ENCODE assay signal across 1 cellular context in the genomic region with DNA sequence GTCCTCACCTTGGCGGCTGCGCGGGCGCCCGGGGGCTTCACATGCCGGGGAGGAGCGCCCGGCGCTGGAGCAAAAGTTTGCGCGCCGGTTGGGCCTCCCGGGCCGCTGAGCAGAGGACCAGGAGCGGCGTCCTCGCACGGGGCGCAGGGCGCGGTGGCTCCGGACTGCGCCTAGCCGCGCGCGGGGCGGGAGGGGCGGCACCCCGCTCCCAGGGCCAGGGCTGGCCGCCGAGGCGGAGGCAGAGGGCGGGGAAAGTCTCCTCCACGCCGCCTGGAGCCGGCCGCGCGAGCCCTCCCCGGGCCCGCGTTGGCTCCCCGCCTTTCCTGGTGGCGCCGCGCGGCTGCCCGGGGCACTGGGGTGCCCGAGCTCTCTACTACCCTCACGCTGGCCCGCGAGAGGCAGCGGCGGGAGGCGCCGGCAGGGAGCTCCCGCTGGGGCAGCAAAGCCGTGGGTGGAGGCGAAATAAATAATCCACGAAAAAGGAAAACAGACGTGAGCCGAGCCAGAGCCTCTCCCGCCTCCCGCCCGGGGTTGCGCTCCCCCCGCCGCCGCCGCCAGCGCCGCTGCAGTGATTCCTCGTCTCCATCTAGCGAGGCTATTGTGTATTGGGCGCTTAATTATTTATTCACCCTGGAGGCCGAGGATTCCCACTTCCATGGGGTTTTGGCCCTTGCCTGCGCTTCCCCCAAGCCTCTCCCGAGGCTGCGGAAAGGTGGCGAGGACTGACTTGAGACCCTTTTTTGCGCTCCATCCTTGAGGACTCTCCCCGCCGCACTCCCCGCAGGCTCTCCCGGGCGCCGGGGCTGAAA.
TF ChIP-seq lines count a peak whose summit lies in the region.

No MANE protein-coding gene starts in this region.

TF ChIP-seq in HepG2, 621 proteins besides CTCF, POLR2A, EP300 and RAD21 (continued from another document):
- TF ChIP-seq ZNF124 (CRISPR knock-in tag; IDR thresholded peaks at IDR 0.05) (no peak), ARNT2 (CRISPR knock-in tag; IDR thresholded peaks at IDR 0.05; ENCODE audit: low read depth) (peak; percentile 58; the same call in 1 of the 2 replicates), ZNF496 (CRISPR knock-in tag; IDR thresholded peaks at IDR 0.05; ENCODE audit: insufficient replicate concordance) (no peak), SP2 (CRISPR knock-in tag; IDR thresholded peaks at IDR 0.05) (no peak), ZNF761 (CRISPR knock-in tag; conservative IDR thresholded peaks at IDR 0.05) (no peak), REL (CRISPR knock-in tag; conservative IDR thresholded peaks at IDR 0.05) (peak; percentile 81; the same call in 1 of the 2 replicates), CENPT (CRISPR knock-in tag; IDR thresholded peaks at IDR 0.05; ENCODE audit: low read depth) (no peak), MEIS1 (CRISPR knock-in tag; IDR thresholded peaks at IDR 0.05; ENCODE audit: borderline replicate concordance) (no peak), XRCC5 (optimal IDR thresholded peaks at IDR 0.05; ENCODE audit: low read length) (peak; percentile 21), ZNF777 (CRISPR knock-in tag; IDR thresholded peaks at IDR 0.05) (peak; percentile 88), RBM22 (optimal IDR thresholded peaks at IDR 0.05; ENCODE audit: low read length) (no peak), SP5 (CRISPR knock-in tag; IDR thresholded peaks at IDR 0.05; ENCODE audit: borderline replicate concordance, low read depth) (0 out of 2 replicates have a peak, but pooled peaks have one; percentile 14), TBX2 (CRISPR knock-in tag; IDR thresholded peaks at IDR 0.05; ENCODE audit: borderline replicate concordance) (peak; percentile 12; the same call in 1 of the 2 replicates), ZBTB7B (CRISPR knock-in tag; IDR thresholded peaks at IDR 0.05) (peak; percentile 49; the same call in 1 of the 2 replicates), CENPX (CRISPR knock-in tag; IDR thresholded peaks at IDR 0.05) (no peak), KMT2B (CRISPR knock-in tag; IDR thresholded peaks at IDR 0.05) (no peak), ZNF788 (CRISPR knock-in tag; IDR thresholded peaks at IDR 0.05; ENCODE audit: borderline replicate concordance) (no peak)
- TF ChIP-seq, protein P1, sequence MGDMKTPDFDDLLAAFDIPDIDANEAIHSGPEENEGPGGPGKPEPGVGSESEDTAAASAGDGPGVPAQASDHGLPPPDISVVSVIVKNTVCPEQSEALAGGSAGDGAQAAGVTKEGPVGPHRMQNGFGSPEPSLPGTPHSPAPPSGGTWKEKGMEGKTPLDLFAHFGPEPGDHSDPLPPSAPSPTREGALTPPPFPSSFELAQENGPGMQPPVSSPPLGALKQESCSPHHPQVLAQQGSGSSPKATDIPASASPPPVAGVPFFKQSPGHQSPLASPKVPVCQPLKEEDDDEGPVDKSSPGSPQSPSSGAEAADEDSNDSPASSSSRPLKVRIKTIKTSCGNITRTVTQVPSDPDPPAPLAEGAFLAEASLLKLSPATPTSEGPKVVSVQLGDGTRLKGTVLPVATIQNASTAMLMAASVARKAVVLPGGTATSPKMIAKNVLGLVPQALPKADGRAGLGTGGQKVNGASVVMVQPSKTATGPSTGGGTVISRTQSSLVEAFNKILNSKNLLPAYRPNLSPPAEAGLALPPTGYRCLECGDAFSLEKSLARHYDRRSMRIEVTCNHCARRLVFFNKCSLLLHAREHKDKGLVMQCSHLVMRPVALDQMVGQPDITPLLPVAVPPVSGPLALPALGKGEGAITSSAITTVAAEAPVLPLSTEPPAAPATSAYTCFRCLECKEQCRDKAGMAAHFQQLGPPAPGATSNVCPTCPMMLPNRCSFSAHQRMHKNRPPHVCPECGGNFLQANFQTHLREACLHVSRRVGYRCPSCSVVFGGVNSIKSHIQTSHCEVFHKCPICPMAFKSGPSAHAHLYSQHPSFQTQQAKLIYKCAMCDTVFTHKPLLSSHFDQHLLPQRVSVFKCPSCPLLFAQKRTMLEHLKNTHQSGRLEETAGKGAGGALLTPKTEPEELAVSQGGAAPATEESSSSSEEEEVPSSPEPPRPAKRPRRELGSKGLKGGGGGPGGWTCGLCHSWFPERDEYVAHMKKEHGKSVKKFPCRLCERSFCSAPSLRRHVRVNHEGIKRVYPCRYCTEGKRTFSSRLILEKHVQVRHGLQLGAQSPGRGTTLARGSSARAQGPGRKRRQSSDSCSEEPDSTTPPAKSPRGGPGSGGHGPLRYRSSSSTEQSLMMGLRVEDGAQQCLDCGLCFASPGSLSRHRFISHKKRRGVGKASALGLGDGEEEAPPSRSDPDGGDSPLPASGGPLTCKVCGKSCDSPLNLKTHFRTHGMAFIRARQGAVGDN (CRISPR knock-in tag; IDR thresholded peaks at IDR 0.05) = peak; percentile 43
- TF ChIP-seq, protein P2, sequence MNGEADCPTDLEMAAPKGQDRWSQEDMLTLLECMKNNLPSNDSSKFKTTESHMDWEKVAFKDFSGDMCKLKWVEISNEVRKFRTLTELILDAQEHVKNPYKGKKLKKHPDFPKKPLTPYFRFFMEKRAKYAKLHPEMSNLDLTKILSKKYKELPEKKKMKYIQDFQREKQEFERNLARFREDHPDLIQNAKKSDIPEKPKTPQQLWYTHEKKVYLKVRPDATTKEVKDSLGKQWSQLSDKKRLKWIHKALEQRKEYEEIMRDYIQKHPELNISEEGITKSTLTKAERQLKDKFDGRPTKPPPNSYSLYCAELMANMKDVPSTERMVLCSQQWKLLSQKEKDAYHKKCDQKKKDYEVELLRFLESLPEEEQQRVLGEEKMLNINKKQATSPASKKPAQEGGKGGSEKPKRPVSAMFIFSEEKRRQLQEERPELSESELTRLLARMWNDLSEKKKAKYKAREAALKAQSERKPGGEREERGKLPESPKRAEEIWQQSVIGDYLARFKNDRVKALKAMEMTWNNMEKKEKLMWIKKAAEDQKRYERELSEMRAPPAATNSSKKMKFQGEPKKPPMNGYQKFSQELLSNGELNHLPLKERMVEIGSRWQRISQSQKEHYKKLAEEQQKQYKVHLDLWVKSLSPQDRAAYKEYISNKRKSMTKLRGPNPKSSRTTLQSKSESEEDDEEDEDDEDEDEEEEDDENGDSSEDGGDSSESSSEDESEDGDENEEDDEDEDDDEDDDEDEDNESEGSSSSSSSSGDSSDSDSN (CRISPR knock-in tag; IDR thresholded peaks at IDR 0.05) = peak; percentile 49; the same call in 1 of the 2 replicates
- TF ChIP-seq, protein P3, sequence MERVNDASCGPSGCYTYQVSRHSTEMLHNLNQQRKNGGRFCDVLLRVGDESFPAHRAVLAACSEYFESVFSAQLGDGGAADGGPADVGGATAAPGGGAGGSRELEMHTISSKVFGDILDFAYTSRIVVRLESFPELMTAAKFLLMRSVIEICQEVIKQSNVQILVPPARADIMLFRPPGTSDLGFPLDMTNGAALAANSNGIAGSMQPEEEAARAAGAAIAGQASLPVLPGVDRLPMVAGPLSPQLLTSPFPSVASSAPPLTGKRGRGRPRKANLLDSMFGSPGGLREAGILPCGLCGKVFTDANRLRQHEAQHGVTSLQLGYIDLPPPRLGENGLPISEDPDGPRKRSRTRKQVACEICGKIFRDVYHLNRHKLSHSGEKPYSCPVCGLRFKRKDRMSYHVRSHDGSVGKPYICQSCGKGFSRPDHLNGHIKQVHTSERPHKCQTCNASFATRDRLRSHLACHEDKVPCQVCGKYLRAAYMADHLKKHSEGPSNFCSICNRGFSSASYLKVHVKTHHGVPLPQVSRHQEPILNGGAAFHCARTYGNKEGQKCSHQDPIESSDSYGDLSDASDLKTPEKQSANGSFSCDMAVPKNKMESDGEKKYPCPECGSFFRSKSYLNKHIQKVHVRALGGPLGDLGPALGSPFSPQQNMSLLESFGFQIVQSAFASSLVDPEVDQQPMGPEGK (CRISPR knock-in tag; IDR thresholded peaks at IDR 0.05) = peak; percentile 61
- TF ChIP-seq, protein P4, sequence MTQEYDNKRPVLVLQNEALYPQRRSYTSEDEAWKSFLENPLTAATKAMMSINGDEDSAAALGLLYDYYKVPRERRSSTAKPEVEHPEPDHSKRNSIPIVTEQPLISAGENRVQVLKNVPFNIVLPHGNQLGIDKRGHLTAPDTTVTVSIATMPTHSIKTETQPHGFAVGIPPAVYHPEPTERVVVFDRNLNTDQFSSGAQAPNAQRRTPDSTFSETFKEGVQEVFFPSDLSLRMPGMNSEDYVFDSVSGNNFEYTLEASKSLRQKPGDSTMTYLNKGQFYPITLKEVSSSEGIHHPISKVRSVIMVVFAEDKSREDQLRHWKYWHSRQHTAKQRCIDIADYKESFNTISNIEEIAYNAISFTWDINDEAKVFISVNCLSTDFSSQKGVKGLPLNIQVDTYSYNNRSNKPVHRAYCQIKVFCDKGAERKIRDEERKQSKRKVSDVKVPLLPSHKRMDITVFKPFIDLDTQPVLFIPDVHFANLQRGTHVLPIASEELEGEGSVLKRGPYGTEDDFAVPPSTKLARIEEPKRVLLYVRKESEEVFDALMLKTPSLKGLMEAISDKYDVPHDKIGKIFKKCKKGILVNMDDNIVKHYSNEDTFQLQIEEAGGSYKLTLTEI (CRISPR knock-in tag; conservative IDR thresholded peaks at IDR 0.05) = no peak
- TF ChIP-seq, protein P5, sequence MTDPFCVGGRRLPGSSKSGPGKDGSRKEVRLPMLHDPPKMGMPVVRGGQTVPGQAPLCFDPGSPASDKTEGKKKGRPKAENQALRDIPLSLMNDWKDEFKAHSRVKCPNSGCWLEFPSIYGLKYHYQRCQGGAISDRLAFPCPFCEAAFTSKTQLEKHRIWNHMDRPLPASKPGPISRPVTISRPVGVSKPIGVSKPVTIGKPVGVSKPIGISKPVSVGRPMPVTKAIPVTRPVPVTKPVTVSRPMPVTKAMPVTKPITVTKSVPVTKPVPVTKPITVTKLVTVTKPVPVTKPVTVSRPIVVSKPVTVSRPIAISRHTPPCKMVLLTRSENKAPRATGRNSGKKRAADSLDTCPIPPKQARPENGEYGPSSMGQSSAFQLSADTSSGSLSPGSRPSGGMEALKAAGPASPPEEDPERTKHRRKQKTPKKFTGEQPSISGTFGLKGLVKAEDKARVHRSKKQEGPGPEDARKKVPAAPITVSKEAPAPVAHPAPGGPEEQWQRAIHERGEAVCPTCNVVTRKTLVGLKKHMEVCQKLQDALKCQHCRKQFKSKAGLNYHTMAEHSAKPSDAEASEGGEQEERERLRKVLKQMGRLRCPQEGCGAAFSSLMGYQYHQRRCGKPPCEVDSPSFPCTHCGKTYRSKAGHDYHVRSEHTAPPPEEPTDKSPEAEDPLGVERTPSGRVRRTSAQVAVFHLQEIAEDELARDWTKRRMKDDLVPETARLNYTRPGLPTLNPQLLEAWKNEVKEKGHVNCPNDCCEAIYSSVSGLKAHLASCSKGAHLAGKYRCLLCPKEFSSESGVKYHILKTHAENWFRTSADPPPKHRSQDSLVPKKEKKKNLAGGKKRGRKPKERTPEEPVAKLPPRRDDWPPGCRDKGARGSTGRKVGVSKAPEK (CRISPR knock-in tag; IDR thresholded peaks at IDR 0.05; ENCODE audit: borderline replicate concordance) = peak; percentile 27; the same call in 1 of the 2 replicates
- TF ChIP-seq, protein P6, sequence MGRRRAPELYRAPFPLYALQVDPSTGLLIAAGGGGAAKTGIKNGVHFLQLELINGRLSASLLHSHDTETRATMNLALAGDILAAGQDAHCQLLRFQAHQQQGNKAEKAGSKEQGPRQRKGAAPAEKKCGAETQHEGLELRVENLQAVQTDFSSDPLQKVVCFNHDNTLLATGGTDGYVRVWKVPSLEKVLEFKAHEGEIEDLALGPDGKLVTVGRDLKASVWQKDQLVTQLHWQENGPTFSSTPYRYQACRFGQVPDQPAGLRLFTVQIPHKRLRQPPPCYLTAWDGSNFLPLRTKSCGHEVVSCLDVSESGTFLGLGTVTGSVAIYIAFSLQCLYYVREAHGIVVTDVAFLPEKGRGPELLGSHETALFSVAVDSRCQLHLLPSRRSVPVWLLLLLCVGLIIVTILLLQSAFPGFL (CRISPR knock-in tag; IDR thresholded peaks at IDR 0.05) = no peak
